ENCODE assay signal across 10 cellular contexts in genomic region chr17:1298616-1299015, GRCh38. TPM values are rescaled to one million over a fixed set of nuclear protein-coding genes. Genes with fewer than 3 reads are reported as not detected.
DNase-seq lines count a peak whose midpoint lies in the region; ATAC-seq and TF ChIP-seq lines count a peak whose summit lies in the region.
"Had no signal": no experiment of that assay in that cellular context is flagged by ENCODE, and none has a peak within 500 bp of the region (broad histone marks: within the 10 kb centered on the region; RNA-seq: fewer than 3 reads in every experiment).

No MANE protein-coding gene starts in this region.

- H3K4me1 ChIP-seq in cardiac muscle cell (ENCODE audit: low read depth) (no peaks in the 10 kb centered on the region), heart right ventricle (peaks cover 0 to 9% (median 0%) of the 10 kb centered on the region in 9 donors)
- peaks cover 34 to 55% of the 10 kb centered on the region in 2 donors for H3K4me1 ChIP-seq in naive thymus-derived CD4-positive, alpha-beta T cell (ENCODE audit: control insufficient read depth in 2 of 2, insufficient read depth in 2 of 2, low read length in 2 of 2)

- no peaks in the 10 kb centered on the region for H3K27me3 Mint-ChIP-seq in activated naive CD4-positive, alpha-beta T cell treated with anti-CD3 and anti-CD28 coated beads, Interleukin-2, amount 50 U/mL, for 24 hours
- H3K27me3 Mint-ChIP-seq in naive thymus-derived CD4-positive, alpha-beta T cell: peaks cover 0 to 5% (median 0%) of the 10 kb centered on the region in 5 donors

- no peak for TF ChIP-seq CTCF in cardiac muscle cell (IDR thresholded peaks at IDR 0.05; ENCODE audit: low read depth, low read length)
- no peak for TF ChIP-seq CTCF in heart right ventricle (IDR thresholded peaks at IDR 0.05)

- H3K36me3 ChIP-seq in cardiac muscle cell (no peaks in the 10 kb centered on the region), heart right ventricle (no peaks in the 10 kb centered on the region)
- no peaks in the 10 kb centered on the region for H3K36me3 ChIP-seq in naive thymus-derived CD4-positive, alpha-beta T cell (ENCODE audit: control insufficient read depth in 2 of 3, insufficient read depth in 3 of 3, low read length in 3 of 3)
- H3K36me3 ChIP-seq: ovary had no signal

- DNase-seq in cardiac muscle cell (ENCODE audit: low read depth in 1 of 2, low spot score in 1 of 2) (peak; percentile 12 to 40), heart right ventricle (no peak), putamen (ENCODE audit: low spot score) (no peak), SHP77 treated with DMSO at 0.1 percent for 48 hours (lab: John Stamatoyannopoulos, UW) (no peak), inferior parietal cortex (ENCODE audit: extremely low spot score) (no peak)
- peak; percentile 27 to 58 (median 48) for DNase-seq in naive thymus-derived CD4-positive, alpha-beta T cell
- DNase-seq: activated gamma-delta T cell treated with Interleukin-2 at 50 U/mL for 16 hours had no signal

- H3K4me3 ChIP-seq in cardiac muscle cell (no peak overlapping the region), heart right ventricle (no peak overlapping the region)
- H3K4me3 ChIP-seq in naive thymus-derived CD4-positive, alpha-beta T cell (ENCODE audit: low read length): peak overlapping the region; percentile 40
- H3K4me3 ChIP-seq: ovary had no signal

- intact Hi-C loops in heart right ventricle (cut with DNase I): no loop called here
- intact Hi-C loops in naive thymus-derived CD4-positive, alpha-beta T cell (cut with micrococcal nuclease): no loop called here

- peaks cover 55% of the 10 kb centered on the region for H3K4me1 Mint-ChIP-seq in activated naive CD4-positive, alpha-beta T cell treated with anti-CD3 and anti-CD28 coated beads, Interleukin-2, amount 50 U/mL, for 24 hours
- H3K4me1 Mint-ChIP-seq in naive thymus-derived CD4-positive, alpha-beta T cell: peaks cover 11 to 59% (median 51%) of the 10 kb centered on the region in 7 donors

- H3K9me3 Mint-ChIP-seq in activated naive CD4-positive, alpha-beta T cell treated with anti-CD3 and anti-CD28 coated beads, Interleukin-2, amount 50 U/mL, for 24 hours: no peaks in the 10 kb centered on the region
- H3K9me3 Mint-ChIP-seq in naive thymus-derived CD4-positive, alpha-beta T cell: peaks cover 0 to 5% (median 0%) of the 10 kb centered on the region in 11 donors

- POLR2A ChIA-PET in naive thymus-derived CD4-positive, alpha-beta T cell (lab: Charles Lee): interaction anchor here (0.6 to 0.8 kb wide), 2 partner anchors 218 to 955 kb away, joined by 3 read pairs; partner anchors contain the start of gene INPP5K

- H3K9me3 ChIP-seq in cardiac muscle cell (ENCODE audit: low read depth) (no peaks in the 10 kb centered on the region), heart right ventricle (no peaks in the 10 kb centered on the region)
- H3K9me3 ChIP-seq in naive thymus-derived CD4-positive, alpha-beta T cell (ENCODE audit: control insufficient read depth in 2 of 3, low read length in 3 of 3): no peaks in the 10 kb centered on the region
- H3K9me3 ChIP-seq: ovary had no signal

- no peaks in the 10 kb centered on the region for H3K36me3 Mint-ChIP-seq in activated naive CD4-positive, alpha-beta T cell treated with anti-CD3 and anti-CD28 coated beads, Interleukin-2, amount 50 U/mL, for 24 hours
- peaks cover 0 to 3% (median 0%) of the 10 kb centered on the region in 5 donors for H3K36me3 Mint-ChIP-seq in naive thymus-derived CD4-positive, alpha-beta T cell

- ATAC-seq in heart right ventricle (no peak), HG03280 (IDR thresholded peaks at IDR 0.05; ENCODE audit: unreplicated experiment) (no peak)
- peak; percentile 42 for ATAC-seq in naive thymus-derived CD4-positive, alpha-beta T cell

- peak overlapping the region; percentile 49 for H3K4me3 Mint-ChIP-seq in activated naive CD4-positive, alpha-beta T cell treated with anti-CD3 and anti-CD28 coated beads, Interleukin-2, amount 50 U/mL, for 24 hours
- H3K4me3 Mint-ChIP-seq in naive thymus-derived CD4-positive, alpha-beta T cell: peak overlapping the region; percentile 33 to 71 (median 64)

- 15 to 29% methylated on average over 24 of the region's 24 CpGs for WGBS in heart right ventricle, 2 donors

- H3K27ac ChIP-seq in cardiac muscle cell (no peak overlapping the region), heart right ventricle (no peak overlapping the region)
- no peak overlapping the region for H3K27ac ChIP-seq in naive thymus-derived CD4-positive, alpha-beta T cell (ENCODE audit: low read depth, low read length)
- H3K27ac ChIP-seq: ovary had no signal

- peaks cover 4% of the 10 kb centered on the region for H3K27me3 ChIP-seq in cardiac muscle cell
- peaks cover 0 to 56% (median 43%) of the 10 kb centered on the region in 7 donors for H3K27me3 ChIP-seq in heart right ventricle
- H3K27me3 ChIP-seq in naive thymus-derived CD4-positive, alpha-beta T cell (ENCODE audit: control insufficient read depth in 2 of 2, insufficient read depth in 2 of 2, low read length in 2 of 2): no peaks in the 10 kb centered on the region
- H3K27me3 ChIP-seq: ovary had no signal

- CTCF ChIA-PET in naive thymus-derived CD4-positive, alpha-beta T cell (lab: Charles Lee): no interaction called here

- no peak overlapping the region for H3K27ac Mint-ChIP-seq in activated naive CD4-positive, alpha-beta T cell treated with anti-CD3 and anti-CD28 coated beads, Interleukin-2, amount 50 U/mL, for 24 hours
- no peak overlapping the region for H3K27ac Mint-ChIP-seq in naive thymus-derived CD4-positive, alpha-beta T cell

RNA-seq across cellular contexts. Expression of gene TRARG1, which starts 19.2 kb away (rescaled TPM):
- total RNA-seq in cardiac muscle cell (not detected in 2 replicates), heart right ventricle (1 to 10 TPM in 5 of 10 donors, under 1 TPM in 4, not detected in 1; 0.12 to 9.2 (median 1.1) TPM)
- polyA plus RNA-seq in cardiac muscle cell (not detected in 2 replicates), heart right ventricle (1 to 10 TPM; 2.0 to 3.4 TPM)
- under 1 TPM in 1 of 5 experiments, not detected in 4; 0.65 TPM for total RNA-seq in naive thymus-derived CD4-positive, alpha-beta T cell
- polyA plus RNA-seq in naive thymus-derived CD4-positive, alpha-beta T cell: not detected

RNA-seq across cellular contexts. Expression of gene BHLHA9, which starts 28.4 kb away (rescaled TPM):
- total RNA-seq in cardiac muscle cell (0.39 and 0.92 TPM in 2 replicates), heart right ventricle (under 1 TPM in 2 of 10 donors, not detected in 8; 0.30 to 0.37 TPM)
- polyA plus RNA-seq in cardiac muscle cell (not detected in 2 replicates), heart right ventricle (not detected)
- total RNA-seq in naive thymus-derived CD4-positive, alpha-beta T cell: not detected
- not detected for polyA plus RNA-seq in naive thymus-derived CD4-positive, alpha-beta T cell
- total RNA-seq: ovary had no signal
- polyA plus RNA-seq: ovary had no signal

Comparison
In these comparisons a context has a peak if more than half of its experiments do, and no peak if none do; other contexts are left out.
1. DNase-seq: peak in cardiac muscle cell (2 of 2) and naive thymus-derived CD4-positive, alpha-beta T cell (9 of 9); none in heart right ventricle (0 of 2), putamen (single experiment), SHP77 treated with DMSO at 0.1 percent for 48 hours (single experiment) and inferior parietal cortex (single experiment).